ENCODE assay signal across 1 cellular context in genomic region chr14:37116933-37117844, GRCh38.
TF ChIP-seq lines count a peak whose summit lies in the region.

No MANE protein-coding gene starts in this region.

TF ChIP-seq in WTC11, 78 proteins besides CTCF, POLR2A, EP300 and RAD21 (continued from another document):
- TF ChIP-seq ZSCAN18 (CRISPR knock-in tag; IDR thresholded peaks at IDR 0.05) (no peak), ZNF121 (CRISPR knock-in tag; IDR thresholded peaks at IDR 0.05) (no peak), ZNF512 (CRISPR knock-in tag; IDR thresholded peaks at IDR 0.05; ENCODE audit: borderline replicate concordance) (no peak), CDX4 (CRISPR knock-in tag; IDR thresholded peaks at IDR 0.05; ENCODE audit: borderline replicate concordance) (no peak), NR2C2 (CRISPR knock-in tag; IDR thresholded peaks at IDR 0.05) (no peak), ATF1 (CRISPR knock-in tag; IDR thresholded peaks at IDR 0.05) (no peak), ZNF423 (CRISPR knock-in tag; IDR thresholded peaks at IDR 0.05) (no peak)
